34 cellular contexts compared by ENCODE assay signal in genomic region chr3:172840463-172840862, GRCh38.
"Had no signal": no experiment of that assay in that cellular context is flagged by ENCODE, and none has a peak within 500 bp of the region (broad histone marks: within the 10 kb centered on the region; RNA-seq: fewer than 3 reads in every experiment).

No MANE protein-coding gene starts in this region.

- H3K36me3 ChIP-seq: MG63 had no signal

- DNase-seq: Karpas-422, Kasumi-1, MG63, MM.1S, MV-4-11, NCI-H1048, NCI-H1092, NCI-H1092 treated with DMSO at 0.1 percent for 48 hours, NCI-H1105, NCI-H1105 treated with DMSO at 0.1 percent for 48 hours, NCI-H1417, NCI-H1417 treated with DMSO at 0.1 percent for 48 hours, NCI-H1436, NCI-H1436 treated with DMSO at 0.1 percent for 48 hours, NCI-H146, NCI-H1694, NCI-H1694 treated with DMSO at 0.1 percent for 48 hours, NCI-H187, NCI-H187 treated with DMSO at 0.1 percent for 48 hours, NCI-H1930, NCI-H2029, NCI-H2029 treated with DMSO at 0.1 percent for 48 hours, NCI-H2081, NCI-H2081 treated with DMSO at 0.1 percent for 48 hours, NCI-H2107, NCI-H2171, NCI-H2171 treated with DMSO at 0.1 percent for 48 hours, NCI-H2227 treated with DMSO at 0.1 percent for 48 hours, NCI-H226, NCI-H345, NCI-H446 treated with DMSO at 0.1 percent for 48 hours, NCI-H510A, NCI-H510A treated with DMSO at 0.1 percent for 48 hours had no signal

- H3K9me3 ChIP-seq: MG63 had no signal

- H3K4me3 ChIP-seq: MG63 had no signal

- H3K27ac ChIP-seq: KMS-11 had no signal

- H3K4me2 ChIP-seq: KMS-11 had no signal

- H3K9ac ChIP-seq: KMS-11 had no signal
